In the genomic region with DNA sequence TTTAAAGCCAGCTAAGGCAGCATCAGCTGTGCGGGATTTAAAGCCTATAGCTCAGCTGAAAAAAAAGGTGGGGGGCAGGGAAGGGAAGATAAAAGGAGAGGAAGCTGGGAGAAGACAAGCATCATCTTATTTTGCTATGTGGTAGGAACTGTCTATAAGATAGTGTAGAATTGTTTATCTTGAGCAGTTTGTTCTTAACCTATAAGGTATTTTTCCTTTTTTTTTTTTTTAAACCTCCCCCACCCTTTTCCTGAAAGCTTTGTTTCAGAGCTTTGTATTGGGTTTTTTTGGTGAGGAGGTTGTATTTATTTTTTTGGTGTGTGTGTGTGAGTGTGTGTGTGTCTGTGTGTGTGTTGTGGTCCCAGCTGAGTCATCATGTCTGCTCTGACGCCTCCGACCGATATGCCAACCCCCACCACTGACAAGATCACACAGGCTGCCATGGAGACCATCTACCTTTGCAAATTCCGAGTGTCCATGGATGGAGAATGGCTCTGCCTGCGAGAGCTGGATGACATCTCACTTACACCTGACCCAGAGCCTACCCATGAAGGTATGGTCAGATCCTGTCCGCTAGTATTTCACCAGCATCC, we compare ENCODE assay signal across 1 cellular context.
TF ChIP-seq lines count a peak whose summit lies in the region.

No MANE protein-coding gene starts in this region.

TF ChIP-seq in K562, 482 proteins besides CTCF, POLR2A, EP300 and RAD21 (continued from another document and continues in another):
- TF ChIP-seq, protein P1, sequence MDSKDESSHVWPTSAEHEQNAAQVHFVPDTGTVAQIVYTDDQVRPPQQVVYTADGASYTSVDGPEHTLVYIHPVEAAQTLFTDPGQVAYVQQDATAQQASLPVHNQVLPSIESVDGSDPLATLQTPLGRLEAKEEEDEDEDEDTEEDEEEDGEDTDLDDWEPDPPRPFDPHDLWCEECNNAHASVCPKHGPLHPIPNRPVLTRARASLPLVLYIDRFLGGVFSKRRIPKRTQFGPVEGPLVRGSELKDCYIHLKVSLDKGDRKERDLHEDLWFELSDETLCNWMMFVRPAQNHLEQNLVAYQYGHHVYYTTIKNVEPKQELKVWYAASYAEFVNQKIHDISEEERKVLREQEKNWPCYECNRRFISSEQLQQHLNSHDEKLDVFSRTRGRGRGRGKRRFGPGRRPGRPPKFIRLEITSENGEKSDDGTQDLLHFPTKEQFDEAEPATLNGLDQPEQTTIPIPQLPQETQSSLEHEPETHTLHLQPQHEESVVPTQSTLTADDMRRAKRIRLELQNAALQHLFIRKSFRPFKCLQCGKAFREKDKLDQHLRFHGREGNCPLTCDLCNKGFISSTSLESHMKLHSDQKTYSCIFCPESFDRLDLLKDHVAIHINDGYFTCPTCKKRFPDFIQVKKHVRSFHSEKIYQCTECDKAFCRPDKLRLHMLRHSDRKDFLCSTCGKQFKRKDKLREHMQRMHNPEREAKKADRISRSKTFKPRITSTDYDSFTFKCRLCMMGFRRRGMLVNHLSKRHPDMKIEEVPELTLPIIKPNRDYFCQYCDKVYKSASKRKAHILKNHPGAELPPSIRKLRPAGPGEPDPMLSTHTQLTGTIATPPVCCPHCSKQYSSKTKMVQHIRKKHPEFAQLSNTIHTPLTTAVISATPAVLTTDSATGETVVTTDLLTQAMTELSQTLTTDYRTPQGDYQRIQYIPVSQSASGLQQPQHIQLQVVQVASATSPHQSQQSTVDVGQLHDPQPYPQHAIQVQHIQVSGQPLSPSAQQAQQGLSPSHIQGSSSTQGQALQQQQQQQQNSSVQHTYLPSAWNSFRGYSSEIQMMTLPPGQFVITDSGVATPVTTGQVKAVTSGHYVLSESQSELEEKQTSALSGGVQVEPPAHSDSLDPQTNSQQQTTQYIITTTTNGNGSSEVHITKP (IDR thresholded peaks at IDR 0.05; ENCODE audit: partially characterized antibody): peak; percentile 13
- peak; percentile 68; the same call in 1 of the 2 replicates for TF ChIP-seq ZEB2 (IDR thresholded peaks at IDR 0.05)
- no peak for TF ChIP-seq CBFB (CRISPR knock-in tag; IDR thresholded peaks at IDR 0.05)
- no peak for TF ChIP-seq ZNF76 (CRISPR knock-in tag; IDR thresholded peaks at IDR 0.05; ENCODE audit: borderline replicate concordance)
- TF ChIP-seq POLR3G (IDR thresholded peaks at IDR 0.05; ENCODE audit: extremely low read depth, insufficient read length, insufficient replicate concordance): no peak
- peak; percentile 78 for TF ChIP-seq SMARCA4 (IDR thresholded peaks at IDR 0.05)
- peak in 1 of 2 experiments; percentile 55; a peak in 1 of 4 replicates for TF ChIP-seq RCOR1 (IDR thresholded peaks at IDR 0.05; ENCODE audit: borderline replicate concordance in 1 of 2, low read depth in 2 of 2, low read length in 2 of 2)
- peak in 1 of 2 experiments; percentile 59; a peak in 2 of 4 replicates for TF ChIP-seq HDAC1 (IDR thresholded peaks at IDR 0.05)
- TF ChIP-seq, protein P2, sequence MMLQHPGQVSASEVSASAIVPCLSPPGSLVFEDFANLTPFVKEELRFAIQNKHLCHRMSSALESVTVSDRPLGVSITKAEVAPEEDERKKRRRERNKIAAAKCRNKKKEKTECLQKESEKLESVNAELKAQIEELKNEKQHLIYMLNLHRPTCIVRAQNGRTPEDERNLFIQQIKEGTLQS (IDR thresholded peaks at IDR 0.05): peak; percentile 89
- TF ChIP-seq, protein P2 (CRISPR knock-in tag; conservative IDR thresholded peaks at IDR 0.05): no peak
- TF ChIP-seq MAFK (IDR thresholded peaks at IDR 0.05; ENCODE audit: low read length): peak; percentile 53; the same call in 1 of the 2 replicates
- TF ChIP-seq KDM1A (IDR thresholded peaks at IDR 0.05): peak in 1 of 2 experiments; percentile 41; a peak in 2 of 4 replicates
- peak; percentile 92 for TF ChIP-seq ZNF316 (IDR thresholded peaks at IDR 0.05)
- peak; percentile 57; the same call in 1 of the 2 replicates for TF ChIP-seq MAFF (IDR thresholded peaks at IDR 0.05; ENCODE audit: low read length)
- no peak for TF ChIP-seq ZFP30 (CRISPR knock-in tag; IDR thresholded peaks at IDR 0.05; ENCODE audit: borderline replicate concordance)
- TF ChIP-seq, protein P3, sequence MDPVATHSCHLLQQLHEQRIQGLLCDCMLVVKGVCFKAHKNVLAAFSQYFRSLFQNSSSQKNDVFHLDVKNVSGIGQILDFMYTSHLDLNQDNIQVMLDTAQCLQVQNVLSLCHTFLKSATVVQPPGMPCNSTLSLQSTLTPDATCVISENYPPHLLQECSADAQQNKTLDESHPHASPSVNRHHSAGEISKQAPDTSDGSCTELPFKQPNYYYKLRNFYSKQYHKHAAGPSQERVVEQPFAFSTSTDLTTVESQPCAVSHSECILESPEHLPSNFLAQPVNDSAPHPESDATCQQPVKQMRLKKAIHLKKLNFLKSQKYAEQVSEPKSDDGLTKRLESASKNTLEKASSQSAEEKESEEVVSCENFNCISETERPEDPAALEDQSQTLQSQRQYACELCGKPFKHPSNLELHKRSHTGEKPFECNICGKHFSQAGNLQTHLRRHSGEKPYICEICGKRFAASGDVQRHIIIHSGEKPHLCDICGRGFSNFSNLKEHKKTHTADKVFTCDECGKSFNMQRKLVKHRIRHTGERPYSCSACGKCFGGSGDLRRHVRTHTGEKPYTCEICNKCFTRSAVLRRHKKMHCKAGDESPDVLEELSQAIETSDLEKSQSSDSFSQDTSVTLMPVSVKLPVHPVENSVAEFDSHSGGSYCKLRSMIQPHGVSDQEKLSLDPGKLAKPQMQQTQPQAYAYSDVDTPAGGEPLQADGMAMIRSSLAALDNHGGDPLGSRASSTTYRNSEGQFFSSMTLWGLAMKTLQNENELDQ (CRISPR knock-in tag; IDR thresholded peaks at IDR 0.05; ENCODE audit: borderline replicate concordance): no peak
- TF ChIP-seq, protein P4, sequence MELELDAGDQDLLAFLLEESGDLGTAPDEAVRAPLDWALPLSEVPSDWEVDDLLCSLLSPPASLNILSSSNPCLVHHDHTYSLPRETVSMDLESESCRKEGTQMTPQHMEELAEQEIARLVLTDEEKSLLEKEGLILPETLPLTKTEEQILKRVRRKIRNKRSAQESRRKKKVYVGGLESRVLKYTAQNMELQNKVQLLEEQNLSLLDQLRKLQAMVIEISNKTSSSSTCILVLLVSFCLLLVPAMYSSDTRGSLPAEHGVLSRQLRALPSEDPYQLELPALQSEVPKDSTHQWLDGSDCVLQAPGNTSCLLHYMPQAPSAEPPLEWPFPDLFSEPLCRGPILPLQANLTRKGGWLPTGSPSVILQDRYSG (tag; conservative IDR thresholded peaks at IDR 0.05; ENCODE audit: low read depth): no peak
- TF ChIP-seq CREM (IDR thresholded peaks at IDR 0.05; ENCODE audit: low read depth): peak; percentile 63; the same call in 1 of the 2 replicates
- peak; percentile 88 for TF ChIP-seq NFE2 (IDR thresholded peaks at IDR 0.05; ENCODE audit: low read depth)
- TF ChIP-seq SOX6 (IDR thresholded peaks at IDR 0.05): 0 out of 2 replicates have a peak, but pooled peaks have one; percentile 19
- TF ChIP-seq ZNF79 (CRISPR knock-in tag; IDR thresholded peaks at IDR 0.05; ENCODE audit: low read depth): no peak
- peak; percentile 49; the same call in 1 of the 2 replicates for TF ChIP-seq LARP7 (IDR thresholded peaks at IDR 0.05)
- peak; percentile 61; the same call in 1 of the 2 replicates for TF ChIP-seq ZNF384 (IDR thresholded peaks at IDR 0.05; ENCODE audit: low read depth, low read length)
- peak; percentile 74 for TF ChIP-seq RFX1 (IDR thresholded peaks at IDR 0.05)
- 0 out of 4 replicates have a peak, but pooled peaks of 1 of the 2 experiments have one; percentile 49 for TF ChIP-seq FOXK2 (conservative IDR thresholded peaks at IDR 0.05 in 1 of 2, IDR thresholded peaks at IDR 0.05 in 1 of 2; ENCODE audit: low read depth in 2 of 2)
- no peak for TF ChIP-seq SNRNP70 (optimal IDR thresholded peaks at IDR 0.05; ENCODE audit: low read depth, low read length)
- peak; percentile 82 for TF ChIP-seq MAFG (tag; conservative IDR thresholded peaks at IDR 0.05)
- TF ChIP-seq HDAC2 (IDR thresholded peaks at IDR 0.05): peak; percentile 42; the same call in 1 of the 2 replicates
- TF ChIP-seq RBFOX2 (IDR thresholded peaks at IDR 0.05; ENCODE audit: low read depth, low read length): no peak
- no peak for TF ChIP-seq ZNF436 (CRISPR knock-in tag; IDR thresholded peaks at IDR 0.05)
- TF ChIP-seq BDP1 (IDR thresholded peaks at IDR 0.05; ENCODE audit: insufficient read depth, insufficient read length): no peak
- TF ChIP-seq KLF1 (tag; IDR thresholded peaks at IDR 0.05): no peak
- TF ChIP-seq, protein P5, sequence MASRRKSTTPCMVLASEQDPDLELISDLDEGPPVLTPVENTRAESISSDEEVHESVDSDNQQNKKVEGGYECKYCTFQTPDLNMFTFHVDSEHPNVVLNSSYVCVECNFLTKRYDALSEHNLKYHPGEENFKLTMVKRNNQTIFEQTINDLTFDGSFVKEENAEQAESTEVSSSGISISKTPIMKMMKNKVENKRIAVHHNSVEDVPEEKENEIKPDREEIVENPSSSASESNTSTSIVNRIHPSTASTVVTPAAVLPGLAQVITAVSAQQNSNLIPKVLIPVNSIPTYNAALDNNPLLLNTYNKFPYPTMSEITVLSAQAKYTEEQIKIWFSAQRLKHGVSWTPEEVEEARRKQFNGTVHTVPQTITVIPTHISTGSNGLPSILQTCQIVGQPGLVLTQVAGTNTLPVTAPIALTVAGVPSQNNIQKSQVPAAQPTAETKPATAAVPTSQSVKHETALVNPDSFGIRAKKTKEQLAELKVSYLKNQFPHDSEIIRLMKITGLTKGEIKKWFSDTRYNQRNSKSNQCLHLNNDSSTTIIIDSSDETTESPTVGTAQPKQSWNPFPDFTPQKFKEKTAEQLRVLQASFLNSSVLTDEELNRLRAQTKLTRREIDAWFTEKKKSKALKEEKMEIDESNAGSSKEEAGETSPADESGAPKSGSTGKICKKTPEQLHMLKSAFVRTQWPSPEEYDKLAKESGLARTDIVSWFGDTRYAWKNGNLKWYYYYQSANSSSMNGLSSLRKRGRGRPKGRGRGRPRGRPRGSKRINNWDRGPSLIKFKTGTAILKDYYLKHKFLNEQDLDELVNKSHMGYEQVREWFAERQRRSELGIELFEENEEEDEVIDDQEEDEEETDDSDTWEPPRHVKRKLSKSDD (conservative IDR thresholded peaks at IDR 0.05; ENCODE audit: low read length): no peak
- TF ChIP-seq ETV5 (CRISPR knock-in tag; IDR thresholded peaks at IDR 0.05; ENCODE audit: low read depth): no peak
- no peak for TF ChIP-seq NFE2L1 (tag; IDR thresholded peaks at IDR 0.05; ENCODE audit: borderline replicate concordance, low read depth)
- TF ChIP-seq C11orf30 (IDR thresholded peaks at IDR 0.05; ENCODE audit: low read depth): peak; percentile 86
- TF ChIP-seq ATF7 (IDR thresholded peaks at IDR 0.05): peak; percentile 44; the same call in 1 of the 2 replicates
- no peak for TF ChIP-seq RBM14 (IDR thresholded peaks at IDR 0.05; ENCODE audit: borderline replicate concordance, insufficient read depth, low read depth, low read length)
- no peak for TF ChIP-seq NFRKB (IDR thresholded peaks at IDR 0.05; ENCODE audit: low read depth)
- no peak for TF ChIP-seq CREBBP (IDR thresholded peaks at IDR 0.05; ENCODE audit: low read depth, low read length)
- peak; percentile 91 for TF ChIP-seq FOSL1 (tag; conservative IDR thresholded peaks at IDR 0.05)
- no peak for TF ChIP-seq ZNF561 (CRISPR knock-in tag; conservative IDR thresholded peaks at IDR 0.05)
- TF ChIP-seq YY1 (IDR thresholded peaks at IDR 0.05; ENCODE audit: borderline replicate concordance in 1 of 3, control insufficient read depth in 1 of 3, extremely low read depth in 1 of 3, insufficient read depth in 3 of 3, insufficient read length in 1 of 3, insufficient replicate concordance in 2 of 3, low read depth in 1 of 3, low read length in 2 of 3): peak in 1 of 3 experiments; percentile 46
- no peak for TF ChIP-seq NR2C1 (IDR thresholded peaks at IDR 0.05)
- no peak for TF ChIP-seq NR2C1 (tag; IDR thresholded peaks at IDR 0.05)
- TF ChIP-seq, protein P6, sequence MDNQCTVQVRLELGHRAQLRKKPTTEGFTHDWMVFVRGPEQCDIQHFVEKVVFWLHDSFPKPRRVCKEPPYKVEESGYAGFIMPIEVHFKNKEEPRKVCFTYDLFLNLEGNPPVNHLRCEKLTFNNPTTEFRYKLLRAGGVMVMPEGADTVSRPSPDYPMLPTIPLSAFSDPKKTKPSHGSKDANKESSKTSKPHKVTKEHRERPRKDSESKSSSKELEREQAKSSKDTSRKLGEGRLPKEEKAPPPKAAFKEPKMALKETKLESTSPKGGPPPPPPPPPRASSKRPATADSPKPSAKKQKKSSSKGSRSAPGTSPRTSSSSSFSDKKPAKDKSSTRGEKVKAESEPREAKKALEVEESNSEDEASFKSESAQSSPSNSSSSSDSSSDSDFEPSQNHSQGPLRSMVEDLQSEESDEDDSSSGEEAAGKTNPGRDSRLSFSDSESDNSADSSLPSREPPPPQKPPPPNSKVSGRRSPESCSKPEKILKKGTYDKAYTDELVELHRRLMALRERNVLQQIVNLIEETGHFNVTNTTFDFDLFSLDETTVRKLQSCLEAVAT (IDR thresholded peaks at IDR 0.05): peak in 1 of 2 experiments; percentile 62; a peak in 2 of 4 replicates
- peak; percentile 36; the same call in 1 of the 2 replicates for TF ChIP-seq EGR1 (conservative IDR thresholded peaks at IDR 0.05)
- TF ChIP-seq, protein P7, sequence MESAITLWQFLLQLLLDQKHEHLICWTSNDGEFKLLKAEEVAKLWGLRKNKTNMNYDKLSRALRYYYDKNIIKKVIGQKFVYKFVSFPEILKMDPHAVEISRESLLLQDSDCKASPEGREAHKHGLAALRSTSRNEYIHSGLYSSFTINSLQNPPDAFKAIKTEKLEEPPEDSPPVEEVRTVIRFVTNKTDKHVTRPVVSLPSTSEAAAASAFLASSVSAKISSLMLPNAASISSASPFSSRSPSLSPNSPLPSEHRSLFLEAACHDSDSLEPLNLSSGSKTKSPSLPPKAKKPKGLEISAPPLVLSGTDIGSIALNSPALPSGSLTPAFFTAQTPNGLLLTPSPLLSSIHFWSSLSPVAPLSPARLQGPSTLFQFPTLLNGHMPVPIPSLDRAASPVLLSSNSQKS (CRISPR knock-in tag; IDR thresholded peaks at IDR 0.05): no peak
- 0 out of 2 replicates have a peak, but pooled peaks have one; percentile 38 for TF ChIP-seq MECOM (CRISPR knock-in tag; IDR thresholded peaks at IDR 0.05)
- TF ChIP-seq, protein P8, sequence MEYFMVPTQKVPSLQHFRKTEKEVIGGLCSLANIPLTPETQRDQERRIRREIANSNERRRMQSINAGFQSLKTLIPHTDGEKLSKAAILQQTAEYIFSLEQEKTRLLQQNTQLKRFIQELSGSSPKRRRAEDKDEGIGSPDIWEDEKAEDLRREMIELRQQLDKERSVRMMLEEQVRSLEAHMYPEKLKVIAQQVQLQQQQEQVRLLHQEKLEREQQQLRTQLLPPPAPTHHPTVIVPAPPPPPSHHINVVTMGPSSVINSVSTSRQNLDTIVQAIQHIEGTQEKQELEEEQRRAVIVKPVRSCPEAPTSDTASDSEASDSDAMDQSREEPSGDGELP (CRISPR knock-in tag; IDR thresholded peaks at IDR 0.05; ENCODE audit: borderline replicate concordance): peak; percentile 34
- peak; percentile 8; the same call in 1 of the 2 replicates for TF ChIP-seq TEAD4 (IDR thresholded peaks at IDR 0.05; ENCODE audit: low read length)
- no peak for TF ChIP-seq TEAD4 (CRISPR knock-in tag; IDR thresholded peaks at IDR 0.05; ENCODE audit: borderline replicate concordance)
- peak; percentile 34; the same call in 1 of the 2 replicates for TF ChIP-seq NCOR1 (IDR thresholded peaks at IDR 0.05)
- no peak for TF ChIP-seq ZNF445 (CRISPR knock-in tag; IDR thresholded peaks at IDR 0.05; ENCODE audit: low read depth)
